ENCODE assay signal across 9 cellular contexts in the genomic region with DNA sequence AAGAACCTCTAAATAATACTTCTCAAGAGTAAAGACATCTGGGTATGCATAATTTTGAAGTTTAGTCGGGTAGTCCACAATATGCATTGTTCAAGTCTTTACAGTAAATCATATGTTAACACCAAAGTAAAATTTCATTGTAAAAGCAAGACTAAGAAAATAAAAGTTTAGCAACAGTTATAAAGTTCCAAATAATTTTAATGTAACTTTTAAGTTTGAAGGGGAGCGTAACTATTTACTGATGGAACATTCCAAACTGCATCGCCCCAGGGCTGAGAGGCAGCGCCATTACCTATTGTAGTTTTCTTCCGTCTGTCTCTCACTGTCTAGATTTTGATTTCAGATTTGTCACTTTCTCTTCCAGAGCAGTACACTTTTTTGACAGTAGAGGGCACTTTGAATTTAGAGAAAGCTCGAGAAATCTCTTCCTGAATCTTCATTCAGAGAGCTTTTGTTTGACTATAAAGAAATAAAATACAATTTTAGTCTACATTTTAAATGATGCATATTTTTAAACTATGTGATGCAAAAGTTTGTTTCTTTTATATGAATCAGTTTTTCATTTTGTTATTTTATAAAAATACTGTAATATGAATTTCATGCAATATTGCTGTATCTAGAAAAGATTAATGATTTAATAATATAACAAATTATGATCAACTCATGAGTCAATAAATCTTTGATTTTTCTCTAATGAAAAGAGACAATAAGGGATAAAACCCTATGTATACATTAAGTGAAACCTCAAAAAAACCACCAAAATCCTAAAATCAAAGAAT.
DNase-seq lines count a peak whose midpoint lies in the region; ATAC-seq and TF ChIP-seq lines count a peak whose summit lies in the region.
"Had no signal": no experiment of that assay in that cellular context is flagged by ENCODE, and none has a peak within 500 bp of the region (broad histone marks: within the 10 kb centered on the region; RNA-seq: fewer than 3 reads in every experiment).

No MANE protein-coding gene starts in this region.

- no peak overlapping the region for H3K4me3 ChIP-seq in coronary artery

- H3K4me3 Mint-ChIP-seq in naive B cell = no peak overlapping the region
- no peak overlapping the region for H3K4me3 Mint-ChIP-seq in activated T-cell treated with anti-CD3 and anti-CD28 coated beads, Interleukin-2, amount 50 U/mL, for 4 hours
- H3K4me3 Mint-ChIP-seq: activated T-cell treated with anti-CD3 and anti-CD28 coated beads, Interleukin-2, amount 50 U/mL, for 72 hours had no signal

- H3K36me3 Mint-ChIP-seq in naive B cell = no peaks in the 10 kb centered on the region
- H3K36me3 Mint-ChIP-seq in activated T-cell treated with anti-CD3 and anti-CD28 coated beads, Interleukin-2, amount 50 U/mL, for 4 hours (ENCODE audit: insufficient read depth) = no peaks in the 10 kb centered on the region

- TF ChIP-seq CTCF in coronary artery (IDR thresholded peaks at IDR 0.05) = peak; percentile 62

- no peak overlapping the region for H3K27ac Mint-ChIP-seq in naive B cell
- H3K27ac Mint-ChIP-seq: activated T-cell treated with anti-CD3 and anti-CD28 coated beads, Interleukin-2, amount 50 U/mL, for 72 hours had no signal

- ATAC-seq in GM21529 (IDR thresholded peaks at IDR 0.05; ENCODE audit: unreplicated experiment) = peak; percentile 77
- ATAC-seq in naive B cell (ENCODE audit: low read depth in 2 of 2) = peak; percentile 40 to 50
- no peak for ATAC-seq in activated T-cell treated with anti-CD3 and anti-CD28 coated beads, Interleukin-2, amount 50 U/mL, for 4 hours
- ATAC-seq: activated T-cell treated with anti-CD3 and anti-CD28 coated beads, Interleukin-2, amount 50 U/mL, for 72 hours had no signal

- DNase-seq in EL (peak; percentile 72), HT1080 (ENCODE audit: low read depth) (peak; percentile 58), NOMO-1 treated with DMSO at 0.1 percent for 48 hours (lab: John Stamatoyannopoulos, UW; ENCODE audit: unreplicated experiment) (peak; percentile 57), coronary artery (ENCODE audit: low spot score) (no peak), naive B cell (peak; percentile 27), occipital lobe (lab: John Stamatoyannopoulos, UW) (no peak)
- DNase-seq in activated T-cell treated with anti-CD3 and anti-CD28 coated beads, Interleukin-2, amount 50 U/mL, for 4 hours = no peak

- H3K27ac ChIP-seq in coronary artery = no peak overlapping the region

- peaks cover 8 to 23% (median 10%) of the 10 kb centered on the region in 3 donors for H3K4me1 Mint-ChIP-seq in naive B cell
- H3K4me1 Mint-ChIP-seq in activated T-cell treated with anti-CD3 and anti-CD28 coated beads, Interleukin-2, amount 50 U/mL, for 4 hours (ENCODE audit: low read depth) = no peaks in the 10 kb centered on the region

- no peaks in the 10 kb centered on the region for H3K27me3 Mint-ChIP-seq in naive B cell
- no peaks in the 10 kb centered on the region for H3K27me3 Mint-ChIP-seq in activated T-cell treated with anti-CD3 and anti-CD28 coated beads, Interleukin-2, amount 50 U/mL, for 4 hours (ENCODE audit: low read depth)

- H3K9me3 Mint-ChIP-seq in naive B cell = no peaks in the 10 kb centered on the region
- no peaks in the 10 kb centered on the region for H3K9me3 Mint-ChIP-seq in activated T-cell treated with anti-CD3 and anti-CD28 coated beads, Interleukin-2, amount 50 U/mL, for 4 hours
- H3K9me3 Mint-ChIP-seq: activated T-cell treated with anti-CD3 and anti-CD28 coated beads, Interleukin-2, amount 50 U/mL, for 72 hours had no signal

Comparison
In these comparisons a context has a peak if more than half of its experiments do, and no peak if none do; other contexts are left out.
1. DNase-seq: peak in EL (single experiment), HT1080 (single experiment), NOMO-1 treated with DMSO at 0.1 percent for 48 hours (single experiment) and naive B cell (single experiment); none in coronary artery (single experiment), occipital lobe (single experiment) and activated T-cell treated with anti-CD3 and anti-CD28 coated beads, Interleukin-2, amount 50 U/mL, for 4 hours (single experiment).
2. ATAC-seq: peak in GM21529 (single experiment) and naive B cell (2 of 2); none in activated T-cell treated with anti-CD3 and anti-CD28 coated beads, Interleukin-2, amount 50 U/mL, for 4 hours (0 of 2).